In the genomic region with DNA sequence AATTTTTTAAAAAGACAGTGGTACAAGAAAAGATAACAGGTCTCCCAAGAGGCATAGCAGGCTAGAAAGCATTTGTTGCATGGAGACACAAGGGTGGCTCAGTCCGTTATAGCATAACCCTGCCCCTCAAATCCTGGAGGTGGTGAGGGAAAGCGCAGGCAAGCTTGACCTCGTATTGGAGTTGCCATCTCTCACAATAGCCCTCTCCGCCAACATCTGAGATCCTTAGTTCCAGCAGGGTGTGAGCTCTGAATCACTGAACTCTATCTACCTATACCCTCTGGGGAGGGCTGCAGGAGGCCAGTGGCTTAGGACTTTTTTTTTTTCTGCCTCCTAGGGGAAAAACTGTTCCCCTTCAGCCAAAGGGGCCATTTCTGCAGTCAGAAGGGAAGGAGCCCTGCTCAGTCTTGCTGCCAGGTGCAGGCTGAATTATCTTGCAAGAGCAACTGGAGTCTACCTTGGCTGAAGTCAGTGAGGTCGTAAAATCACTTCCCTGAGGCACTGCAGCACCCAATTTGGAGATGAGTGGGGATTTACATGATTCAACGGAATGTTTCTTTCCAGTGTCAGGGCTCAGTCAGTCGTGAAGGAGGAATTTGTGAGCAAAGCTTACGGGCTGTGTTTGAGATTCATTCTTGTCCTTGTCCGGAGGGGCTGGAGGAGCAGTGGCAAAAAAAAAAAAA, we compare ENCODE assay signal across 26 cellular contexts. TPM values are rescaled to one million over a fixed set of nuclear protein-coding genes. Genes with fewer than 3 reads are reported as not detected.
DNase-seq lines count a peak whose midpoint lies in the region; ATAC-seq, FAIRE-seq and TF ChIP-seq lines count a peak whose summit lies in the region.
"Had no signal": no experiment of that assay in that cellular context is flagged by ENCODE, and none has a peak within 500 bp of the region (broad histone marks: within the 10 kb centered on the region; RNA-seq: fewer than 3 reads in every experiment).

No MANE protein-coding gene starts in this region.

- FAIRE-seq in H1 (lab: Jason Lieb, UNC): no peak
- FAIRE-seq: bronchial epithelial cell, kidney had no signal

- no peak overlapping the region for H3K18ac ChIP-seq in H1 (ENCODE audit: extremely low read depth, low read length)

- CTCF ChIA-PET in H1 (lab: Charles Lee; ENCODE audit: partially characterized antibody): interaction anchor here (0.6 to 10.8 kb wide), 8 partner anchors 9 to 1690 kb away, joined by 3 to 193 read pairs (median 4); a partner anchor contains a TSS

- no peak overlapping the region for H2BK5ac ChIP-seq in H1 (ENCODE audit: low read depth, low read length)

- H4K20me1 ChIP-seq in H1 (replicated peaks in 1 of 2; ENCODE audit: control insufficient read depth in 1 of 2, insufficient read depth in 2 of 2, low read length in 2 of 2): no peaks in the 10 kb centered on the region

- TF ChIP-seq EP300 in H1 (IDR thresholded peaks at IDR 0.05; ENCODE audit: borderline replicate concordance in 1 of 2, low read depth in 2 of 2, low read length in 2 of 2) (no peak), upper lobe of left lung (IDR thresholded peaks at IDR 0.05) (no peak)

- H3K4me2 ChIP-seq in H1 (ENCODE audit: insufficient read depth in 1 of 2, low read depth in 2 of 2, low read length in 2 of 2): no peak overlapping the region
- H3K4me2 ChIP-seq: hepatocyte had no signal

- H3K14ac ChIP-seq in H1 (ENCODE audit: insufficient read length): no peak overlapping the region

- intact Hi-C loops in left colon (cut with DNase I, micrococcal nuclease): loop anchor here in 1 of 2 donors (10.0 kb wide), 1 partner anchor 1327 kb away; no protein-coding TSS in a partner anchor

- H2BK20ac ChIP-seq in H1 (ENCODE audit: low read length): no peak overlapping the region

- POLR2A ChIA-PET in H1 (lab: Charles Lee; ENCODE audit: partially characterized antibody): interaction anchor here (0.5 kb wide), 1 partner anchor 17 kb away, joined by 3 read pairs; no protein-coding TSS in a partner anchor

- TF ChIP-seq RAD21 in H1 (IDR thresholded peaks at IDR 0.05 in 1 of 2, conservative IDR thresholded peaks at IDR 0.05 in 1 of 2; ENCODE audit: low read depth in 2 of 2, low read length in 2 of 2): no peak

- H3K23me2 ChIP-seq in H1 (ENCODE audit: low read depth, low read length): no peaks in the 10 kb centered on the region

- TF ChIP-seq POLR2A in H1 (IDR thresholded peaks at IDR 0.05; ENCODE audit: control extremely low read depth in 1 of 2, low read depth in 2 of 2, low read length in 2 of 2): no peak
- TF ChIP-seq POLR2A in upper lobe of left lung (IDR thresholded peaks at IDR 0.05): no peak

- H4K5ac ChIP-seq in H1 (ENCODE audit: insufficient read length, low read depth, low read length): no peak overlapping the region

- H3K9me3 ChIP-seq in H1 (ENCODE audit: insufficient read depth in 2 of 2, low read depth in 1 of 2, low read length in 1 of 2): no peaks in the 10 kb centered on the region
- H3K9me3 ChIP-seq in upper lobe of left lung: no peaks in the 10 kb centered on the region
- H3K9me3 ChIP-seq: SJCRH30, thoracic aorta had no signal

- no peak overlapping the region for H2BK12ac ChIP-seq in H1 (ENCODE audit: low read depth, low read length)

- ATAC-seq in left colon (no peak), upper lobe of left lung (ENCODE audit: low FRiP score in 2 of 2) (no peak)
- ATAC-seq: natural killer cell treated with Interleukin-12 subunit alpha and Interleukin-12 subunit beta and Interleukin-15 and Interleukin-18, amount 100 ng/mL, for 72 hours; stimulated activated naive B cell treated with anti-CD40 and anti-IgM and Interleukin-4, amounts not matched to agents 10 μg/mL and 1 μg/mL and 100 μg/mL, for 72 hours had no signal

- H3K4me3 ChIP-seq in H1 (ENCODE audit: extremely low read depth in 1 of 4, insufficient read depth in 2 of 4, low read depth in 3 of 4, low read length in 4 of 4) (no peak overlapping the region), upper lobe of left lung (no peak overlapping the region)
- H3K4me3 ChIP-seq: coronary artery, hepatocyte, SJCRH30, thoracic aorta had no signal

- no peak overlapping the region for H4K8ac ChIP-seq in H1 (ENCODE audit: extremely low read depth, insufficient read depth, low read length)

- no peaks in the 10 kb centered on the region for H3K79me1 ChIP-seq in H1 (ENCODE audit: low read depth, low read length)

- DNase-seq in EH (ENCODE audit: low read depth): peak; percentile 85
- peak; percentile 84 for DNase-seq in M059J (ENCODE audit: low read depth)
- DNase-seq in H1 (ENCODE audit: low read depth in 1 of 2, low spot score in 2 of 2): no peak
- peak; percentile 80 for DNase-seq in left kidney (ENCODE audit: low read depth, low spot score)
- DNase-seq in left colon: no peak
- DNase-seq in upper lobe of left lung: no peak
- DNase-seq in LoVo (ENCODE audit: low spot score): no peak
- DNase-seq: activated gamma-delta T cell treated with Interleukin-2 at 50 U/mL for 16 hours; CD4-positive, alpha-beta memory T cell; DMS53; H9; Karpas-422; kidney; NCI-H748 treated with DMSO at 0.1 percent for 48 hours; SJCRH30; stimulated activated CD4-positive, alpha-beta T cell treated with anti-CD3 and anti-CD28 coated beads, Interleukin-2, amount 100 ng/mL, for 24 hours; stimulated activated naive B cell treated with anti-CD40 and anti-IgM and Interleukin-4, amounts not matched to agents 10 μg/mL and 1 μg/mL and 100 μg/mL, for 72 hours had no signal

- WGBS in H1 (ENCODE audit: extremely low coverage in 1 of 2, insufficient coverage in 1 of 2, insufficient read length in 1 of 2, insufficient replicate concordance in 2 of 2, low coverage in 1 of 2, low lambda C conversion rate in 2 of 2, missing lambda C conversion rate in 1 of 2), 2 experiments: 86% methylated on average over 9 of the region's 9 CpGs; no CpG with 5 or more reads in 1 of the 2 experiments
- 75 to 77% methylated on average over 8 to 9 of the region's 9 CpGs for WGBS in upper lobe of left lung, 2 donors

- H3K23ac ChIP-seq in H1 (ENCODE audit: insufficient read length): no peak overlapping the region

- no peak overlapping the region for H2BK15ac ChIP-seq in H1 (ENCODE audit: low read length)

- peak overlapping the region; percentile 41; the same call in 1 of the 2 replicates for H2AFZ ChIP-seq in H1 (ENCODE audit: low read length)
- H2AFZ ChIP-seq: hepatocyte had no signal

- H3K27me3 ChIP-seq in H1 (replicated peaks in 1 of 4; ENCODE audit: control insufficient read depth in 3 of 4, extremely low read depth in 1 of 4, insufficient read depth in 3 of 4, low read length in 3 of 4): no peaks in the 10 kb centered on the region
- H3K27me3 ChIP-seq in upper lobe of left lung: no peaks in the 10 kb centered on the region
- H3K27me3 ChIP-seq: hepatocyte, SJCRH30 had no signal

- H3K79me2 ChIP-seq in H1 (ENCODE audit: control insufficient read depth in 1 of 2, insufficient read depth in 2 of 2, low read length in 2 of 2): no peaks in the 10 kb centered on the region
- H3K79me2 ChIP-seq: hepatocyte had no signal

- no peak overlapping the region for H3K27ac ChIP-seq in H1 (ENCODE audit: low read depth, low read length)
- no peak overlapping the region for H3K27ac ChIP-seq in upper lobe of left lung
- H3K27ac ChIP-seq: coronary artery, hepatocyte, SJCRH30, thoracic aorta, VCaP had no signal

- H3K9ac ChIP-seq in H1 (replicated peaks in 1 of 4; ENCODE audit: extremely low read depth in 1 of 4, low read depth in 3 of 4, low read length in 3 of 4): no peak overlapping the region

- no peak overlapping the region for H2BK120ac ChIP-seq in H1 (replicated peaks; ENCODE audit: low read depth, low read length)

- no peak overlapping the region for H3K56ac ChIP-seq in H1 (replicated peaks; ENCODE audit: insufficient read length, low read depth, low read length)

- no peak overlapping the region for H3K4ac ChIP-seq in H1 (replicated peaks; ENCODE audit: insufficient read length, low read depth, low read length)

- no peaks in the 10 kb centered on the region for H3K36me3 ChIP-seq in H1 (ENCODE audit: control insufficient read depth in 2 of 4, insufficient read depth in 4 of 4, low read length in 3 of 4)
- no peaks in the 10 kb centered on the region for H3K36me3 ChIP-seq in upper lobe of left lung
- H3K36me3 ChIP-seq: SJCRH30, thoracic aorta had no signal

- no peak overlapping the region for H4K91ac ChIP-seq in H1 (replicated peaks; ENCODE audit: insufficient read length, low read length)

- no peak overlapping the region for H2AK5ac ChIP-seq in H1 (ENCODE audit: low read depth, low read length)

- H3K4me1 ChIP-seq in H1 (replicated peaks in 1 of 4; ENCODE audit: control insufficient read depth in 3 of 4, insufficient read depth in 4 of 4, low read length in 3 of 4) (no peaks in the 10 kb centered on the region), upper lobe of left lung (no peaks in the 10 kb centered on the region)
- H3K4me1 ChIP-seq: SJCRH30 had no signal

- no peak for TF ChIP-seq CTCF in H1 (IDR thresholded peaks at IDR 0.05; ENCODE audit: control extremely low read depth in 1 of 3, insufficient read depth in 1 of 3, low read depth in 1 of 3, low read length in 3 of 3)
- no peak for TF ChIP-seq CTCF in upper lobe of left lung (IDR thresholded peaks at IDR 0.05)

RNA-seq across cellular contexts. Expression of a gene that starts 17.2 kb away (rescaled TPM):
- not detected in 2 replicates for total RNA-seq in M059J (2014; rRNA removed; shearing (Covaris generic))
- total RNA-seq in H1 (2021; fragmentation: NEBNext Ultra II Directional; extraction: Animal tissue kit (Norgen Biotek cat#: 25700)): not detected in 2 replicates
- not detected in 2 replicates for polyA plus RNA-seq in H1 (2011; rRNA removed)
- polyA plus RNA-seq in H1 (2011; cell fraction: cytosol; rRNA removed): not detected
- not detected for polyA plus RNA-seq in H1 (2011; cell fraction: nucleus; rRNA removed)
- polyA plus RNA-seq in H1 (2012, experiment 1 of 2): not detected in 4 replicates
- not detected for polyA plus RNA-seq in H1 (2012, experiment 2 of 2)
- not detected for polyA plus RNA-seq in H1 (2013, experiment 1 of 2)
- not detected for polyA plus RNA-seq in H1 (2013, experiment 2 of 2)
- polyA minus RNA-seq in H1 (2011; rRNA and poly(A)+ RNA removed): not detected in 2 replicates
- polyA minus RNA-seq in H1 (2011; cell fraction: cytosol; rRNA and poly(A)+ RNA removed): not detected
- polyA minus RNA-seq in H1 (2011; cell fraction: nucleus; rRNA and poly(A)+ RNA removed): not detected
- total RNA-seq in left colon: not detected
- under 1 TPM in 1 of 6 donors, not detected in 5; 0.09 TPM for total RNA-seq in upper lobe of left lung
- total RNA-seq: bronchial epithelial cell; CD4-positive, alpha-beta memory T cell; H9; HT1080; natural killer cell treated with Interleukin-12 subunit alpha and Interleukin-12 subunit beta and Interleukin-15 and Interleukin-18, amount 100 ng/mL, for 72 hours; SJCRH30; skeletal muscle tissue; T-helper 1 cell treated with Interleukin-12 subunit alpha and Interleukin-12 subunit beta and Interleukin-4 antibody, amounts not matched to agents 30 ng/mL and 1 ng/mL, for 36 hours; thoracic aorta had no signal
- polyA plus RNA-seq: CD4-positive, alpha-beta memory T cell had no signal

RNA-seq across cellular contexts. Expression of a gene that starts 18.2 kb away (rescaled TPM):
- total RNA-seq in M059J (2014; rRNA removed; shearing (Covaris generic)): not detected in 2 replicates
- 0.11 and 0.21 TPM in 2 replicates for total RNA-seq in H1 (2021; fragmentation: NEBNext Ultra II Directional; extraction: Animal tissue kit (Norgen Biotek cat#: 25700))
- polyA plus RNA-seq in H1 (2011; rRNA removed): 0.08 and 0.17 TPM in 2 replicates
- 0.18 TPM for polyA plus RNA-seq in H1 (2011; cell fraction: cytosol; rRNA removed)
- polyA plus RNA-seq in H1 (2011; cell fraction: nucleus; rRNA removed): 0.39 TPM
- 0.16 to 0.28 TPM (median 0.18 TPM) in 4 replicates for polyA plus RNA-seq in H1 (2012, experiment 1 of 2)
- not detected for polyA plus RNA-seq in H1 (2012, experiment 2 of 2)
- 0.08 TPM for polyA plus RNA-seq in H1 (2013, experiment 1 of 2)
- 0.06 TPM for polyA plus RNA-seq in H1 (2013, experiment 2 of 2)
- polyA minus RNA-seq in H1 (2011; rRNA and poly(A)+ RNA removed): 0.29 and 0.41 TPM in 2 replicates
- polyA minus RNA-seq in H1 (2011; cell fraction: cytosol; rRNA and poly(A)+ RNA removed): not detected
- 1.3 TPM for polyA minus RNA-seq in H1 (2011; cell fraction: nucleus; rRNA and poly(A)+ RNA removed)
- total RNA-seq in left colon (1 to 10 TPM; 1.4 to 6.0 TPM), upper lobe of left lung (10 to 100 TPM in 2 of 6 donors, 1 to 10 TPM in 4; 1.2 to 43.2 (median 7.2) TPM)
- total RNA-seq: bronchial epithelial cell; CD4-positive, alpha-beta memory T cell; HT1080; natural killer cell treated with Interleukin-12 subunit alpha and Interleukin-12 subunit beta and Interleukin-15 and Interleukin-18, amount 100 ng/mL, for 72 hours; SJCRH30; skeletal muscle tissue; T-helper 1 cell treated with Interleukin-12 subunit alpha and Interleukin-12 subunit beta and Interleukin-4 antibody, amounts not matched to agents 30 ng/mL and 1 ng/mL, for 36 hours; thoracic aorta had no signal
- polyA plus RNA-seq: CD4-positive, alpha-beta memory T cell had no signal

Comparison
In these comparisons a context has a peak if more than half of its experiments do, and no peak if none do; other contexts are left out.
1. DNase-seq: peak in EH (single experiment), M059J (single experiment) and left kidney (single experiment); none in H1 (0 of 2), left colon (0 of 2), upper lobe of left lung (0 of 2) and LoVo (single experiment).